Comparison of ENCODE assay signal across 18 cellular contexts in the genomic region with DNA sequence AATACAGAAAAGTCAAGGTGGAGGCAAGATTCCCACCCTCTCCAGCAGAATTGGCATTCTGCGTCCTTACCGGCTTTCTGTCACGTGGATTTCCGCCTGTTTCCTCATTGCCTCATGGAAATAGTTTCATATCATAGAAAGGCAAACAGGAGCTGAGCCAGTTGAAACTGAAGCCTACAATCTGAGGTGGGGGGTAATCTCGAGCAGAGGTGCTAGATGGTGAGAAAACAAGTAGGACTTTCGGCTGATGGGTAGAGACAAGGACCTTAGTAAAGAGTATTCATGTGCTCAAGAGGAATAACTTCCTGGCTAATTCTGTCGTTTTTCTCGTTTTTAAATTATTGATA. TPM values are rescaled to one million over a fixed set of nuclear protein-coding genes. Genes with fewer than 3 reads are reported as not detected.
DNase-seq lines count a peak whose midpoint lies in the region; ATAC-seq, FAIRE-seq and TF ChIP-seq lines count a peak whose summit lies in the region.
"Had no signal": no experiment of that assay in that cellular context is flagged by ENCODE, and none has a peak within 500 bp of the region (broad histone marks: within the 10 kb centered on the region; RNA-seq: fewer than 3 reads in every experiment).

No MANE protein-coding gene starts in this region.

- peak; percentile 35 to 46 for ATAC-seq in lower lobe of right lung
- ATAC-seq in stimulated activated naive B cell treated with anti-CD40 and anti-IgM and Interleukin-4, amounts not matched to agents 10 μg/mL and 1 μg/mL and 100 μg/mL, for 72 hours (replicated peaks) = no peak
- no peak for ATAC-seq in GM18907 (IDR thresholded peaks at IDR 0.05; ENCODE audit: unreplicated experiment)
- ATAC-seq: CD8-positive, alpha-beta T cell had no signal

- H3K27me3 Mint-ChIP-seq in stimulated activated naive B cell treated with anti-CD40 and anti-IgM and Interleukin-4, amounts not matched to agents 10 μg/mL and 1 μg/mL and 100 μg/mL, for 72 hours = no peaks in the 10 kb centered on the region
- H3K27me3 Mint-ChIP-seq: CD4-positive, CD25-positive, alpha-beta regulatory T cell had no signal

- peak; percentile 14 for FAIRE-seq in GM19239 (lab: Jason Lieb, UNC)
- no peak for FAIRE-seq in HTR-8/SVneo (lab: Jason Lieb, UNC)
- FAIRE-seq: GM12892, H54 had no signal

- H3K9ac ChIP-seq in SK-N-MC (ENCODE audit: insufficient read length) = no peak overlapping the region

- TF ChIP-seq CTCF in lower lobe of right lung (IDR thresholded peaks at IDR 0.05) (no peak), GM20000 (IDR thresholded peaks at IDR 0.05; ENCODE audit: extremely low read depth, missing control alignments) (no peak)

- no peak for DNase-seq in GM19239 (ENCODE audit: insufficient read length, low spot score)
- DNase-seq in SK-N-MC (ENCODE audit: low read depth, low spot score) = no peak
- DNase-seq in lower lobe of right lung = no peak
- DNase-seq in stimulated activated naive B cell treated with anti-CD40 and anti-IgM and Interleukin-4, amounts not matched to agents 10 μg/mL and 1 μg/mL and 100 μg/mL, for 72 hours = no peak
- DNase-seq in HTR-8/SVneo (ENCODE audit: insufficient read length, low spot score) = no peak
- no peak for DNase-seq in NCI-H2196 (lab: John Stamatoyannopoulos, UW; ENCODE audit: unreplicated experiment)
- DNase-seq in GM20000 (ENCODE audit: low spot score) = no peak
- DNase-seq: C1 segment of cervical spinal cord; Caco-2; CD4-positive, CD25-positive, alpha-beta regulatory T cell; CD8-positive, alpha-beta T cell; DMS153; DND-41; GOT3; HCEC 1CT had no signal

- H3K4me1 ChIP-seq in lower lobe of right lung = no peaks in the 10 kb centered on the region
- H3K4me1 ChIP-seq: Caco-2 had no signal

- H3K27ac ChIP-seq in SK-N-MC = peak overlapping the region; percentile 4; the same call in 1 of the 2 replicates
- no peak overlapping the region for H3K27ac ChIP-seq in lower lobe of right lung

- no peak overlapping the region for H3K4me3 ChIP-seq in SK-N-MC
- no peak overlapping the region for H3K4me3 ChIP-seq in lower lobe of right lung

- no peaks in the 10 kb centered on the region for H3K9me3 Mint-ChIP-seq in stimulated activated naive B cell treated with anti-CD40 and anti-IgM and Interleukin-4, amounts not matched to agents 10 μg/mL and 1 μg/mL and 100 μg/mL, for 72 hours
- H3K9me3 Mint-ChIP-seq: CD4-positive, CD25-positive, alpha-beta regulatory T cell; CD8-positive, alpha-beta T cell had no signal

- H3K4me3 Mint-ChIP-seq in stimulated activated naive B cell treated with anti-CD40 and anti-IgM and Interleukin-4, amounts not matched to agents 10 μg/mL and 1 μg/mL and 100 μg/mL, for 72 hours = no peak overlapping the region
- H3K4me3 Mint-ChIP-seq: CD4-positive, CD25-positive, alpha-beta regulatory T cell; CD8-positive, alpha-beta T cell had no signal

- H3K9me3 ChIP-seq in SK-N-MC (ENCODE audit: low read depth, low read length) = no peaks in the 10 kb centered on the region
- H3K9me3 ChIP-seq in lower lobe of right lung = no peaks in the 10 kb centered on the region
- H3K9me3 ChIP-seq: Caco-2 had no signal

- peak overlapping the region; percentile 76 for H3K27ac Mint-ChIP-seq in stimulated activated naive B cell treated with anti-CD40 and anti-IgM and Interleukin-4, amounts not matched to agents 10 μg/mL and 1 μg/mL and 100 μg/mL, for 72 hours
- H3K27ac Mint-ChIP-seq: CD8-positive, alpha-beta T cell had no signal

- H3K4me1 Mint-ChIP-seq in stimulated activated naive B cell treated with anti-CD40 and anti-IgM and Interleukin-4, amounts not matched to agents 10 μg/mL and 1 μg/mL and 100 μg/mL, for 72 hours = peaks cover 5 to 22% of the 10 kb centered on the region in 2 donors

- H3K27me3 ChIP-seq in lower lobe of right lung (ENCODE audit: low read depth) = no peaks in the 10 kb centered on the region

- H3K36me3 Mint-ChIP-seq in stimulated activated naive B cell treated with anti-CD40 and anti-IgM and Interleukin-4, amounts not matched to agents 10 μg/mL and 1 μg/mL and 100 μg/mL, for 72 hours = peaks cover 28 to 48% of the 10 kb centered on the region in 2 donors

- H3K36me3 ChIP-seq in SK-N-MC (ENCODE audit: insufficient read depth, low read length) (peaks cover 73% of the 10 kb centered on the region), lower lobe of right lung (peaks cover 90% of the 10 kb centered on the region)

- intact Hi-C loops in lower lobe of right lung (cut with DNase I) = no loop called here

RNA-seq across cellular contexts. Expression of gene LRCH3, which starts 39.9 kb away (rescaled TPM):
- total RNA-seq in lower lobe of right lung = 35.7 TPM

Comparison
In these comparisons a context has a peak if more than half of its experiments do, and no peak if none do; other contexts are left out.
1. ATAC-seq: peak in lower lobe of right lung (2 of 2); none in stimulated activated naive B cell treated with anti-CD40 and anti-IgM and Interleukin-4, amounts not matched to agents 10 μg/mL and 1 μg/mL and 100 μg/mL, for 72 hours (0 of 2) and GM18907 (single experiment).